In the genomic region with DNA sequence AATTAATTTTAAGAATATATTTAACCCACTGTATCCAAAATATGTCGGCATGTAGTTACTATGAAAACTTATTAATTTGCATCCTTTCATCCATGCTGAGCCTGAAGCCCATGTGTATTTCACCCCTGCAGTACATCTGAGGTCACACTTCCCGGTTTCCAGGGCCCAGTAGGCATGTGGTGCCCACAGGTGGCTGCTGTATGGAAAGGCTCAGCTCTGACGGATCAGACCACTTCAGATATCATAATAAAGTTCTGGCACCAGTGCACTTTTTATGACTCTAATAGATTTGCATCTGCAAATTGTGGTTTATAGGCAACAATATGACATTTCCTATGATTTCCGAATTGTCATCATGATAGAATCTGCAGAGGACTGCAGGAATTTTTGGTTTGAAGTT, we compare ENCODE assay signal across 1 cellular context.
TF ChIP-seq lines count a peak whose summit lies in the region.

No MANE protein-coding gene starts in this region.

TF ChIP-seq in SK-N-SH treated with all-trans-retinoic acid at 6 μM for 48 hours, 23 proteins besides CTCF, POLR2A, EP300 and RAD21 (continued from another document):
- TF ChIP-seq, protein P1, sequence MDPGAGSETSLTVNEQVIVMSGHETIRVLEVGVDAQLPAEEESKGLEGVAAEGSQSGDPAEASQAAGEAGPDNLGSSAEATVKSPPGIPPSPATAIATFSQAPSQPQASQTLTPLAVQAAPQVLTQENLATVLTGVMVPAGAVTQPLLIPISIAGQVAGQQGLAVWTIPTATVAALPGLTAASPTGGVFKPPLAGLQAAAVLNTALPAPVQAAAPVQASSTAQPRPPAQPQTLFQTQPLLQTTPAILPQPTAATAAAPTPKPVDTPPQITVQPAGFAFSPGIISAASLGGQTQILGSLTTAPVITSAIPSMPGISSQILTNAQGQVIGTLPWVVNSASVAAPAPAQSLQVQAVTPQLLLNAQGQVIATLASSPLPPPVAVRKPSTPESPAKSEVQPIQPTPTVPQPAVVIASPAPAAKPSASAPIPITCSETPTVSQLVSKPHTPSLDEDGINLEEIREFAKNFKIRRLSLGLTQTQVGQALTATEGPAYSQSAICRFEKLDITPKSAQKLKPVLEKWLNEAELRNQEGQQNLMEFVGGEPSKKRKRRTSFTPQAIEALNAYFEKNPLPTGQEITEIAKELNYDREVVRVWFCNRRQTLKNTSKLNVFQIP (CRISPR knock-in tag; IDR thresholded peaks at IDR 0.05; ENCODE audit: borderline replicate concordance, low read depth), result no peak
- TF ChIP-seq OSR1 (CRISPR knock-in tag; IDR thresholded peaks at IDR 0.05), result no peak
